In the genomic region with DNA sequence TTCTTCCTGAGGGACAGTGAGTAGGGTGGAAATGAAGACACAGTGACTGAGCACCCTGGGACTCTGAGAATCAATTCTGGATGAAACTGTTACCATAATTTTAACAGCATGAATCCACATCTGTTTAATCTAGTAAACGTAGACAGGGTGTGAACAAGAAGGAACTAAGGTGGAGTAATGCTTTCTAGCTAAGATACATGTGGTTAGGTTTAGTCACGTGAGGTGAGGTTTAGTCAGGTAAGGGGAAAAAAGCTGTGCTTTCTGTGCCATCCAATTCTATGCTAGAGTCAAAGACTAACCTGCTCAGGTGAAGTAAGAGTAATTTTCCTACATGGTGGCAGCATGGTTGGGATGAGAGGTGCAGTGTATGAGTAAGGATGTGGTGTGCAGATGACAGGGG, we compare ENCODE assay signal across 28 cellular contexts. TPM values are rescaled to one million over a fixed set of nuclear protein-coding genes. Genes with fewer than 3 reads are reported as not detected.
DNase-seq lines count a peak whose midpoint lies in the region; ATAC-seq, FAIRE-seq and TF ChIP-seq lines count a peak whose summit lies in the region.
"Had no signal": no experiment of that assay in that cellular context is flagged by ENCODE, and none has a peak within 500 bp of the region (broad histone marks: within the 10 kb centered on the region; RNA-seq: fewer than 3 reads in every experiment).

No MANE protein-coding gene starts in this region.

- no peak overlapping the region for H2AK9ac ChIP-seq in IMR-90 (replicated peaks; ENCODE audit: low read depth, low read length, poor library complexity)

- H3K27me3 ChIP-seq in IMR-90 (ENCODE audit: control insufficient read depth, insufficient read depth, low read length): no peaks in the 10 kb centered on the region
- no peaks in the 10 kb centered on the region for H3K27me3 ChIP-seq in PC-9 (ENCODE audit: insufficient read depth, low read depth)
- H3K27me3 ChIP-seq in bronchial epithelial cell (ENCODE audit: control insufficient read depth, insufficient read depth, low read length): no peaks in the 10 kb centered on the region
- H3K27me3 ChIP-seq: BLaER1 treated with 17β-estradiol and CSF1 and Interleukin-3, amounts not matched to agents 10 nM and 100 nM; MG63 had no signal

- H2BK5ac ChIP-seq in IMR-90 (ENCODE audit: low read depth, low read length, poor library complexity, severe bottlenecking): peak overlapping the region; percentile 57

- H3K27ac ChIP-seq in IMR-90 (ENCODE audit: insufficient read depth, low read length) (peak overlapping the region; percentile 28), PC-9 (peak overlapping the region; percentile 65), OCI-LY7 (ENCODE audit: low read depth, low read length, poor library complexity, severe bottlenecking) (no peak overlapping the region)
- H3K27ac ChIP-seq: A549; BLaER1 treated with 17β-estradiol and CSF1 and Interleukin-3, amounts not matched to agents 10 nM and 100 nM; HL-60; RWPE1; SK-N-MC had no signal

- H4K5ac ChIP-seq in IMR-90 (ENCODE audit: low read depth, low read length): peak overlapping the region; percentile 94; the same call in 1 of the 2 replicates

- no peak for TF ChIP-seq RAD21 in IMR-90 (IDR thresholded peaks at IDR 0.05; ENCODE audit: low read length)

- BruUV-seq in IMR-90 (replicated peaks; lab: Mats Ljungman, UMichigan) (no TSS peak), PC-9 (replicated peaks; lab: Mats Ljungman, UMichigan) (no TSS peak), OCI-LY7 (replicated peaks; lab: Mats Ljungman, UMichigan) (no TSS peak)

- H3K56ac ChIP-seq in IMR-90 (ENCODE audit: extremely low read depth, insufficient read depth, low read length): no peak overlapping the region; the same call in 1 of the 2 replicates

- no peaks in the 10 kb centered on the region for H3K9me2 ChIP-seq in PC-9 (ENCODE audit: insufficient read depth)
- no peaks in the 10 kb centered on the region for H3K9me2 ChIP-seq in OCI-LY7 (ENCODE audit: insufficient read depth, low read length)

- H2BK120ac ChIP-seq in IMR-90 (ENCODE audit: low read depth, low read length): peak overlapping the region; percentile 90

- no peaks in the 10 kb centered on the region for H3K79me1 ChIP-seq in IMR-90 (ENCODE audit: low read depth in 1 of 2, low read length in 2 of 2)

- peak overlapping the region; percentile 62; the same call in 1 of the 2 replicates for H2AK5ac ChIP-seq in IMR-90 (ENCODE audit: low read depth, low read length)

- peaks cover 6% of the 10 kb centered on the region for H3K4me1 ChIP-seq in IMR-90 (ENCODE audit: control insufficient read depth, insufficient read depth, low read length)
- peaks cover 24% of the 10 kb centered on the region for H3K4me1 ChIP-seq in PC-9 (replicated peaks; ENCODE audit: insufficient read depth)
- no peaks in the 10 kb centered on the region for H3K4me1 ChIP-seq in OCI-LY7 (ENCODE audit: insufficient read depth, low read length, poor library complexity, severe bottlenecking)
- H3K4me1 ChIP-seq: BLaER1 treated with 17β-estradiol and CSF1 and Interleukin-3, amounts not matched to agents 10 nM and 100 nM had no signal

- POLR2A ChIA-PET in IMR-90 (lab: Charles Lee; ENCODE audit: unreplicated experiment) (no interaction called here), PC-9 (lab: Charles Lee; ENCODE audit: unreplicated experiment) (interaction anchor here (0.6 kb wide), 1 partner anchor 110 kb away, joined by 3 read pairs; no protein-coding TSS in a partner anchor), OCI-LY7 (lab: Charles Lee) (interaction anchor here (0.9 to 1.2 kb wide), 2 partner anchors 38 to 61 kb away, joined by 3 to 4 read pairs; no protein-coding TSS in a partner anchor)

- H3K36me3 ChIP-seq in IMR-90 (ENCODE audit: control insufficient read depth, insufficient read depth, low read length) (no peaks in the 10 kb centered on the region), PC-9 (ENCODE audit: low read depth) (no peaks in the 10 kb centered on the region), bronchial epithelial cell (ENCODE audit: control insufficient read depth, insufficient read depth, low read length) (no peaks in the 10 kb centered on the region), OCI-LY7 (ENCODE audit: insufficient read depth, low read length) (no peaks in the 10 kb centered on the region)
- H3K36me3 ChIP-seq: BLaER1 treated with 17β-estradiol and CSF1 and Interleukin-3, amounts not matched to agents 10 nM and 100 nM; MG63 had no signal

- ATAC-seq in IMR-90 (ENCODE audit: low read depth): no peak
- ATAC-seq: Panc1 had no signal

- H3F3A ChIP-seq in PC-9 (ENCODE audit: insufficient read depth, low read depth): peaks cover 16% of the 10 kb centered on the region

- H4K20me1 ChIP-seq in IMR-90 (ENCODE audit: insufficient read depth, low read length): no peaks in the 10 kb centered on the region
- no peaks in the 10 kb centered on the region for H4K20me1 ChIP-seq in PC-9 (ENCODE audit: insufficient read depth)
- no peaks in the 10 kb centered on the region for H4K20me1 ChIP-seq in OCI-LY7 (ENCODE audit: insufficient read depth, low read length)
- H4K20me1 ChIP-seq: BLaER1 treated with 17β-estradiol and CSF1 and Interleukin-3, amounts not matched to agents 10 nM and 100 nM had no signal

- H2AFZ ChIP-seq in IMR-90 (replicated peaks; ENCODE audit: low read length, poor library complexity) (no peak overlapping the region), PC-9 (no peak overlapping the region), OCI-LY7 (ENCODE audit: low read length) (no peak overlapping the region)

- peak overlapping the region; percentile 73 for H4K91ac ChIP-seq in IMR-90 (ENCODE audit: insufficient read depth, low read depth, low read length)

- TF ChIP-seq CTCF in IMR-90 (conservative IDR thresholded peaks at IDR 0.05; ENCODE audit: low read depth, low read length): no peak
- no peak for TF ChIP-seq CTCF in PC-9 (conservative IDR thresholded peaks at IDR 0.05)
- TF ChIP-seq CTCF in bronchial epithelial cell (IDR thresholded peaks at IDR 0.05; ENCODE audit: insufficient read depth, low read length, severe bottlenecking): no peak
- no peak for TF ChIP-seq CTCF in OCI-LY7 (conservative IDR thresholded peaks at IDR 0.05; ENCODE audit: low read length)

- peak overlapping the region; percentile 96 for H3K18ac ChIP-seq in IMR-90 (ENCODE audit: low read depth, low read length)

- CTCF ChIA-PET in IMR-90 (lab: Yijun Ruan, JAX): no interaction called here
- CTCF ChIA-PET in PC-9 (lab: Charles Lee): no interaction called here
- CTCF ChIA-PET in OCI-LY7 (lab: Charles Lee; ENCODE audit: unreplicated experiment): no interaction called here

- no peaks in the 10 kb centered on the region for H3K9me3 ChIP-seq in IMR-90 (ENCODE audit: control insufficient read depth, insufficient read depth, low read length)
- no peaks in the 10 kb centered on the region for H3K9me3 ChIP-seq in PC-9 (ENCODE audit: insufficient read depth, low read depth)
- no peaks in the 10 kb centered on the region for H3K9me3 ChIP-seq in OCI-LY7 (ENCODE audit: low read length)
- H3K9me3 ChIP-seq: A549; BLaER1 treated with 17β-estradiol and CSF1 and Interleukin-3, amounts not matched to agents 10 nM and 100 nM; MG63 had no signal

- no peak overlapping the region for H3K9ac ChIP-seq in IMR-90 (ENCODE audit: low read depth, low read length)
- H3K9ac ChIP-seq: BLaER1 treated with 17β-estradiol and CSF1 and Interleukin-3, amounts not matched to agents 10 nM and 100 nM had no signal

- no peak overlapping the region for H3K23ac ChIP-seq in IMR-90 (ENCODE audit: low read depth, low read length)

- H3K79me2 ChIP-seq in PC-9 (ENCODE audit: low read depth) (no peaks in the 10 kb centered on the region), OCI-LY7 (ENCODE audit: insufficient read depth, low read depth, low read length) (no peaks in the 10 kb centered on the region)

- peak overlapping the region; percentile 89 for H2BK20ac ChIP-seq in IMR-90 (ENCODE audit: low read depth, low read length)

- H3K14ac ChIP-seq in IMR-90 (replicated peaks; ENCODE audit: low read depth, low read length): peak overlapping the region; percentile 84; the same call in 1 of the 2 replicates

- peak overlapping the region; percentile 69; the same call in 2 of the 3 replicates for H2BK15ac ChIP-seq in IMR-90 (ENCODE audit: low read depth, low read length)

- peak overlapping the region; percentile 31 to 68; a peak in 3 of 4 replicates for H4K8ac ChIP-seq in IMR-90 (ENCODE audit: low read depth in 2 of 2, low read length in 2 of 2)

- dilution Hi-C loops in IMR-90 (cut with HindIII; ENCODE audit: low sequenced_read_pairs, unreplicated experiment): no loop called here

- no CpG with 5 or more reads among the region's 2 CpGs for whole genome bisulfite sequencing in IMR-90 (ENCODE audit: extremely low coverage in 2 of 2, insufficient read length in 1 of 2), 2 experiments

- DNase-seq in IMR-90: no peak
- no peak for DNase-seq in PC-9
- peak; percentile 67 for DNase-seq in bronchial epithelial cell (ENCODE audit: low read depth)
- DNase-seq in kidney tubule cell (ENCODE audit: low spot score): peak; percentile 10
- DNase-seq in OCI-LY7 (ENCODE audit: low spot score): no peak
- DNase-seq in mesenteric fat pad (ENCODE audit: low spot score): no peak
- DNase-seq in activated gamma-delta T cell treated with Interleukin-2 at 50 U/mL for 16 hours: no peak
- DNase-seq: AML-193; CD4-positive, alpha-beta T cell; MG63; NCI-H1105 treated with DMSO at 0.1 percent for 48 hours; NCI-H146; NCI-H1930; NCI-H2107; NCI-H446 treated with DMSO at 0.1 percent for 48 hours; NCI-H526; NCI-H82; NK-92 treated with Interleukin-12 subunit alpha and Interleukin-12 subunit beta, amount 100 ng/mL, for 24 hours; SHP77 treated with DMSO at 0.1 percent for 48 hours had no signal

- in situ Hi-C loops in IMR-90 (cut with MboI; ENCODE audit: low sequenced_read_pairs): no loop called here

- H3K4ac ChIP-seq in IMR-90 (ENCODE audit: low read depth, low read length): peak overlapping the region; percentile 93

- peaks cover 6% of the 10 kb centered on the region; the same call in 1 of the 2 replicates for H3K9me1 ChIP-seq in IMR-90 (ENCODE audit: insufficient read depth, low read length)

- H3K4me2 ChIP-seq in IMR-90 (ENCODE audit: low read depth, low read length) (no peak overlapping the region), PC-9 (no peak overlapping the region), OCI-LY7 (ENCODE audit: low read length) (no peak overlapping the region)
- H3K4me2 ChIP-seq: A549; BLaER1 treated with 17β-estradiol and CSF1 and Interleukin-3, amounts not matched to agents 10 nM and 100 nM had no signal

- H3K4me3 ChIP-seq in IMR-90 (ENCODE audit: insufficient read depth, low read depth, low read length) (no peak overlapping the region), PC-9 (no peak overlapping the region), bronchial epithelial cell (ENCODE audit: low read depth, low read length) (no peak overlapping the region), OCI-LY7 (ENCODE audit: low read depth, low read length, poor library complexity, severe bottlenecking) (no peak overlapping the region)
- H3K4me3 ChIP-seq: A549; BLaER1 treated with 17β-estradiol and CSF1 and Interleukin-3, amounts not matched to agents 10 nM and 100 nM; MG63; SK-N-MC had no signal

- intact Hi-C loops in IMR-90 (cut with micrococcal nuclease) (loop anchor here (5.0 kb wide), 1 partner anchor 149 kb away; a partner anchor contains a TSS), PC-9 (cut with micrococcal nuclease; ENCODE audit: unreplicated experiment) (no loop called here), OCI-LY7 (cut with micrococcal nuclease; ENCODE audit: unreplicated experiment) (no loop called here)

- no peak for TF ChIP-seq POLR2A in IMR-90 (IDR thresholded peaks at IDR 0.05; ENCODE audit: low read depth, low read length)

- FAIRE-seq in bronchial epithelial cell (lab: Jason Lieb, UNC): peak; percentile 73
- FAIRE-seq: A549, D721Med, GM19239, H54 had no signal

RNA-seq across cellular contexts. Expression of a gene that starts 54.0 kb away (rescaled TPM):
- total RNA-seq in IMR-90 (2012; rRNA removed) (not detected in 2 replicates), PC-9 (2021) (0.22 and 0.23 TPM in 2 replicates), bronchial epithelial cell (under 0.01 TPM in 2 replicates), OCI-LY7 (2022) (not detected in 2 replicates), mesenteric fat pad (not detected)
- polyA plus RNA-seq in IMR-90 (2012; rRNA removed): not detected in 2 replicates
- not detected in 2 replicates for polyA plus RNA-seq in IMR-90 (2012; cell fraction: cytosol; rRNA removed)
- polyA plus RNA-seq in IMR-90 (2012; cell fraction: nucleus; rRNA removed; ENCODE audit: low replicate concordance): not detected in 2 replicates
- total RNA-seq in OCI-LY7 (2014; rRNA removed; shearing (Covaris generic)): not detected in 2 replicates
- total RNA-seq: CD4-positive, alpha-beta T cell had no signal
- polyA plus RNA-seq: A549 had no signal

Comparison
In these comparisons a context has a peak if more than half of its experiments do, and no peak if none do; other contexts are left out.
1. DNase-seq: peak in bronchial epithelial cell (single experiment) and kidney tubule cell (single experiment); none in IMR-90 (single experiment), PC-9 (0 of 2), OCI-LY7 (single experiment), mesenteric fat pad (single experiment) and activated gamma-delta T cell treated with Interleukin-2 at 50 U/mL for 16 hours (single experiment).